Comparison of ENCODE assay signal across 8 cellular contexts in genomic region chr3:46488735-46489361, GRCh38. TPM values are rescaled to one million over a fixed set of nuclear protein-coding genes. Genes with fewer than 3 reads are reported as not detected.
A peak's percentile ranks its signal among the peaks of the same experiment; 100 is the strongest.
DNase-seq lines count a peak whose midpoint lies in the region; ATAC-seq, FAIRE-seq and TF ChIP-seq lines count a peak whose summit lies in the region.

No MANE protein-coding gene starts in this region.

- TF ChIP-seq POLR2A in GM12891 (IDR thresholded peaks at IDR 0.05; ENCODE audit: low read depth, low read length) = no peak

- no peaks in the 10 kb centered on the region for H3K9me3 ChIP-seq in right atrium auricular region

- H3K36me3 ChIP-seq in right atrium auricular region = no peaks in the 10 kb centered on the region

- FAIRE-seq in GM12891 (lab: Jason Lieb, UNC) = peak; percentile 98

- H3K4me3 ChIP-seq in right atrium auricular region (peak overlapping the region in 1 of 2 donors; percentile 17), retinal pigment epithelial cell (ENCODE audit: low read length) (no peak overlapping the region)

- peak; percentile 80 for ATAC-seq in HG02763 (IDR thresholded peaks at IDR 0.05; ENCODE audit: unreplicated experiment)

- H3K27ac ChIP-seq in right atrium auricular region = no peak overlapping the region

- peaks cover 0 to 8% of the 10 kb centered on the region in 2 donors for H3K4me1 ChIP-seq in right atrium auricular region

- TF ChIP-seq CTCF in right atrium auricular region (IDR thresholded peaks at IDR 0.05) (peak; percentile 97), retinal pigment epithelial cell (conservative IDR thresholded peaks at IDR 0.05; ENCODE audit: low read depth, low read length) (peak; percentile 100)

- DNase-seq in GM12891 (ENCODE audit: insufficient read length, low spot score) = peak; percentile 90
- peak; percentile 95 for DNase-seq in NCI-H146 (lab: John Stamatoyannopoulos, UW)
- peak; percentile 74 to 91 (median 83) for DNase-seq in T-helper 2 cell
- DNase-seq in amniotic stem cell (lab: John Stamatoyannopoulos, UW) = peak; percentile 79
- DNase-seq in right atrium auricular region (ENCODE audit: low spot score) = peak; percentile 83
- DNase-seq in retinal pigment epithelial cell (ENCODE audit: low read depth) = peak; percentile 63
- DNase-seq in DMS79 (lab: John Stamatoyannopoulos, UW) = no peak

- H3K27me3 ChIP-seq in right atrium auricular region = no peaks in the 10 kb centered on the region

TF ChIP-seq in GM12891, 5 proteins besides CTCF, POLR2A, EP300 and RAD21:
- TF ChIP-seq POLR2AphosphoS5 (IDR thresholded peaks at IDR 0.05; ENCODE audit: low read depth, low read length) (no peak), TAF1 (IDR thresholded peaks at IDR 0.05; ENCODE audit: low read depth, low read length) (no peak), POU2F2 (IDR thresholded peaks at IDR 0.05; ENCODE audit: low read depth, low read length) (peak; percentile 55; the same call in 1 of the 2 replicates), SPI1 (IDR thresholded peaks at IDR 0.05; ENCODE audit: low read depth, low read length) (no peak), PAX5 (IDR thresholded peaks at IDR 0.05; ENCODE audit: insufficient read depth, low read length, severe bottlenecking) (peak; percentile 88)
TF ChIP-seq in GM12891: peak in this region for 2.

RNA-seq across cellular contexts. Expression of gene RTP3, which starts 8.9 kb away (rescaled TPM):
- polyA plus RNA-seq in GM12891 (2012; ENCODE audit: low read depth, missing spikeins) = not detected
- not detected for total RNA-seq in right atrium auricular region

RNA-seq across cellular contexts. Expression of gene LTF, which starts 24.1 kb away (rescaled TPM):
- not detected for polyA plus RNA-seq in GM12891 (2012; ENCODE audit: low read depth, missing spikeins)
- 1 to 10 TPM in 1 of 2 donors, under 1 TPM in 1; 0.51 to 1.8 TPM for total RNA-seq in right atrium auricular region
